In the genomic region with DNA sequence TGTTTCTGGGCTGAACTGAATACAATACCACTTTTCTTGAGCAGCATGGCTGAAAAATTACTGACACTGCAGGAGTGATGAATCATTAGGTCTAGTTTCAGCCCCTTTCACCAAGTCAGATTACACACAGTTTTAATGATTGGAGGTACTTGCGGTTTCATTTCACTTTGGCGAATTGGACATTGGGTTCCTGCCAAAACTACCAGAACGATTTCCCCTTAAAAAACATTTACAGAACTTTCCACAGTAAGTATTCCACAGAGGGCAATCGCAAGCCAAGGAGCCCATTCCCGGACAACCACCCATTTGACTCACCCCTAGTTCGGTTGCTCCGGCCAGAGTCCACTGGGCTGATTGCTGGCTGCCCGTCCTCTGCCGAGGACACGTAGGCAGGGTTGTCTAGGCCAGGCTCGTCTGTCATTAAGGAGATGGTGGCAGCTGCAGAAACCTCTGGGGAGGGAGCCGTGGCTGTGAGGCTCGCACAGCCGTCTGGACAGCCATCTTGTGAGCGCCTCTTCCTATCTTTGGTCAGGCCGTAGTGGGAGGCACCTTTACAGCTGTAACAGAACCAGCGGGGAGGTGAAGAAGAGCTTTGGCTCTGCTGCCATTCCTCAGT, we compare ENCODE assay signal across 11 cellular contexts.
A peak's percentile ranks its signal among the peaks of the same experiment; 100 is the strongest.
DNase-seq lines count a peak whose midpoint lies in the region; ATAC-seq, FAIRE-seq and TF ChIP-seq lines count a peak whose summit lies in the region.
"Had no signal": no experiment of that assay in that cellular context is flagged by ENCODE, and none has a peak within 500 bp of the region (broad histone marks: within the 10 kb centered on the region; RNA-seq: fewer than 3 reads in every experiment).

No MANE protein-coding gene starts in this region.

- peak overlapping the region; percentile 21 to 53 for H3K4me3 ChIP-seq in ascending aorta
- peak overlapping the region in 1 of 2 donors; percentile 16 for H3K4me3 ChIP-seq in right atrium auricular region
- no peak overlapping the region for H3K4me3 ChIP-seq in small intestine (ENCODE audit: low read depth in 1 of 2, low read length in 2 of 2)
- no peak overlapping the region for H3K4me3 ChIP-seq in endodermal cell (ENCODE audit: low read length)

- H3K27ac Mint-ChIP-seq in endodermal cell, result no peak overlapping the region
- H3K27ac Mint-ChIP-seq: nephron progenitor cell had no signal

- H3K36me3 ChIP-seq in ascending aorta (no peaks in the 10 kb centered on the region), right atrium auricular region (no peaks in the 10 kb centered on the region), small intestine (ENCODE audit: control insufficient read depth in 2 of 2, insufficient read depth in 2 of 2, low read length in 2 of 2) (peaks cover 0 to 9% of the 10 kb centered on the region in 2 donors), endodermal cell (ENCODE audit: control insufficient read depth, insufficient read depth, low read length) (no peaks in the 10 kb centered on the region)

- H3K4me1 Mint-ChIP-seq in endodermal cell, result no peaks in the 10 kb centered on the region

- DNase-seq in HT-29 (ENCODE audit: low spot score) (peak; percentile 39), ascending aorta (ENCODE audit: low spot score in 2 of 2) (peak; percentile 35 to 90), right atrium auricular region (ENCODE audit: low spot score) (peak; percentile 91), small intestine (peak; percentile 25), G401 (ENCODE audit: low spot score) (no peak), endodermal cell (no peak), foreskin keratinocyte (no peak)
- DNase-seq: activated naive CD4-positive, alpha-beta T cell treated with Interleukin-2 at 50 U/mL for 16 hours; nephron progenitor cell had no signal

- WGBS in small intestine, 3 donors, result 81 to 82% (median 81%) methylated on average over 17 of the region's 17 CpGs
- WGBS in endodermal cell (ENCODE audit: insufficient coverage in 1 of 2, insufficient read length in 1 of 2), 2 experiments, result 95% methylated on average over 14 to 17 of the region's 17 CpGs

- H3K4me1 ChIP-seq in ascending aorta (peaks cover 0 to 10% of the 10 kb centered on the region in 2 donors), right atrium auricular region (peaks cover 0 to 19% of the 10 kb centered on the region in 2 donors), small intestine (ENCODE audit: control insufficient read depth in 2 of 2, insufficient read depth in 1 of 2, low read depth in 1 of 2, low read length in 1 of 2) (no peaks in the 10 kb centered on the region), endodermal cell (ENCODE audit: control insufficient read depth, insufficient read depth, low read length) (no peaks in the 10 kb centered on the region), foreskin keratinocyte (no peaks in the 10 kb centered on the region)

- ATAC-seq in GM19035 (IDR thresholded peaks at IDR 0.05; ENCODE audit: unreplicated experiment) (no peak), foreskin keratinocyte (no peak)

- intact Hi-C loops in ascending aorta (cut with DNase I), result loop anchor here (2.0 to 5.0 kb wide), 2 partner anchors 33 to 50 kb away; no protein-coding TSS in a partner anchor

- no peak overlapping the region for H3K4me3 Mint-ChIP-seq in endodermal cell
- H3K4me3 Mint-ChIP-seq: nephron progenitor cell had no signal

- H3K36me3 Mint-ChIP-seq in endodermal cell (ENCODE audit: low read depth), result no peaks in the 10 kb centered on the region

- no peaks in the 10 kb centered on the region for H3K27me3 ChIP-seq in ascending aorta
- no peaks in the 10 kb centered on the region for H3K27me3 ChIP-seq in right atrium auricular region
- no peaks in the 10 kb centered on the region for H3K27me3 ChIP-seq in small intestine (ENCODE audit: control insufficient read depth in 2 of 2, insufficient read depth in 2 of 2, low read length in 2 of 2)
- H3K27me3 ChIP-seq in endodermal cell (ENCODE audit: control insufficient read depth, insufficient read depth, low read length, poor library complexity, severe bottlenecking), result no peaks in the 10 kb centered on the region
- H3K27me3 ChIP-seq in foreskin keratinocyte, result peaks cover 2% of the 10 kb centered on the region

- no peaks in the 10 kb centered on the region for H3K9me3 ChIP-seq in ascending aorta
- H3K9me3 ChIP-seq in right atrium auricular region, result no peaks in the 10 kb centered on the region
- no peaks in the 10 kb centered on the region for H3K9me3 ChIP-seq in small intestine (ENCODE audit: control insufficient read depth, low read depth)
- H3K9me3 ChIP-seq in endodermal cell (ENCODE audit: control insufficient read depth, low read length), result no peaks in the 10 kb centered on the region

- H3K9me3 Mint-ChIP-seq in endodermal cell, result no peaks in the 10 kb centered on the region
- H3K9me3 Mint-ChIP-seq: nephron progenitor cell had no signal

- H3K9ac ChIP-seq in endodermal cell (ENCODE audit: extremely low read depth, low read length, poor library complexity, severe bottlenecking), result no peak overlapping the region

- no peak for FAIRE-seq in small intestine (lab: Jason Lieb, UNC)

- in situ Hi-C loops in G401 (cut with HindIII; ENCODE audit: low sequenced_read_pairs), result no loop called here

- H3K27me3 Mint-ChIP-seq in endodermal cell (ENCODE audit: insufficient read depth), result no peaks in the 10 kb centered on the region

- TF ChIP-seq CTCF in ascending aorta (IDR thresholded peaks at IDR 0.05), result no peak
- TF ChIP-seq CTCF in right atrium auricular region (IDR thresholded peaks at IDR 0.05), result no peak
- TF ChIP-seq CTCF in endodermal cell (conservative IDR thresholded peaks at IDR 0.05), result no peak
- TF ChIP-seq CTCF in foreskin keratinocyte (conservative IDR thresholded peaks at IDR 0.05), result no peak

- H3K27ac ChIP-seq in ascending aorta, result peak overlapping the region; percentile 76 to 85
- H3K27ac ChIP-seq in right atrium auricular region, result peak overlapping the region; percentile 68 to 73
- H3K27ac ChIP-seq in small intestine (ENCODE audit: low read depth in 1 of 2, low read length in 1 of 2), result peak overlapping the region in 1 of 2 donors; percentile 22
- no peak overlapping the region for H3K27ac ChIP-seq in endodermal cell (ENCODE audit: low read depth, low read length)
- H3K27ac ChIP-seq in foreskin keratinocyte, result no peak overlapping the region
- H3K27ac ChIP-seq: VCaP had no signal

Comparison
In these comparisons a context has a peak if more than half of its experiments do, and no peak if none do; other contexts are left out.
1. DNase-seq: peak in HT-29 (single experiment), ascending aorta (2 of 2), right atrium auricular region (single experiment) and small intestine (single experiment); none in G401 (single experiment), endodermal cell (single experiment) and foreskin keratinocyte (0 of 2).
2. H3K27ac ChIP-seq: peak in ascending aorta (2 of 2) and right atrium auricular region (2 of 2); none in endodermal cell (single experiment) and foreskin keratinocyte (single experiment).
3. H3K4me3 ChIP-seq: peak in ascending aorta (2 of 2); none in small intestine (0 of 2) and endodermal cell (single experiment).